ENCODE assay signal across 8 cellular contexts in the genomic region with DNA sequence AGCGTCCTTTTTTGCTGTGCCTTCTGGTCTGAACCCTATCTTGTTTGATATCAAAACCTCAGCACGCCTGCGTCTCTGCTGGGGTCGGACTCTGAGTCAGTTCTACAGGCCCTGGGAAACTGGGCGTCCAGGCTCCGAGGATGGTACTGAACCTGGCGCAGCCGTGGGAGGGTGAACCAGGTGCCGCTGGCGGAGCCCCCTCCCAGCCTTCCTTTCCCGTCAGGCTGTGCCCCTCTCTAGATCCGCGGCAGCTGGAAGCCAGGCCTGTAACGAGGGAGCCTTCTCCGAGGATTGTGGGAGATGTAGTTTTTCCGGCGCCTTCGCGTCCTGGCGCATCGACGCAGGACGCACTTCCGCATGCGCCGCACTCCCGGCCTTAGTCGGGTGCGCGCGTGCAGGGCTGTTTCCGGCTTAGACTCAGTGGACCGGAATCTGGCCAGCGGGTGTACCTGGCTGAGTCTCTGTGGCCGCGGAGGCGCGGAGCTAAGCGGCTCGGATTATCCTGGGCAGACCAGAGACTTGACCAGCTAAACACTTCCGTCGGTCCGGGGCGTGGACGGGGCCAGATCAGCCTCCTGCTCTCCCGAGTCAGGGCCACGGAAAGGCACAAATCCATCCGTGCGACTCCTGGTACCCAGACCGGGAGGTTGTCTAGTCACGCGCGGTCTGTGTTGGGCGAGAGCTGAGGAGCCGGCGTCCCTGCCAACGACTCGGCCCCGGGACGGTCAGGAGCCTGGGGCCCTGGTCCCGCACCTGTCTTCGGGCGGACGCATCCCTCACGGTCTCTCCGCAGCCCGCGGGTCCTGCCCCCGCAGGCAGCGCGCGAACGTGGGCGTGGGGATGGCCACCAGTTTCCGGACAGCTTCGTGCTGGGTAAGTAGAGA. TPM values are rescaled to one million over a fixed set of nuclear protein-coding genes. Genes with fewer than 3 reads are reported as not detected.
DNase-seq lines count a peak whose midpoint lies in the region; ATAC-seq and TF ChIP-seq lines count a peak whose summit lies in the region.

A gene with protein sequence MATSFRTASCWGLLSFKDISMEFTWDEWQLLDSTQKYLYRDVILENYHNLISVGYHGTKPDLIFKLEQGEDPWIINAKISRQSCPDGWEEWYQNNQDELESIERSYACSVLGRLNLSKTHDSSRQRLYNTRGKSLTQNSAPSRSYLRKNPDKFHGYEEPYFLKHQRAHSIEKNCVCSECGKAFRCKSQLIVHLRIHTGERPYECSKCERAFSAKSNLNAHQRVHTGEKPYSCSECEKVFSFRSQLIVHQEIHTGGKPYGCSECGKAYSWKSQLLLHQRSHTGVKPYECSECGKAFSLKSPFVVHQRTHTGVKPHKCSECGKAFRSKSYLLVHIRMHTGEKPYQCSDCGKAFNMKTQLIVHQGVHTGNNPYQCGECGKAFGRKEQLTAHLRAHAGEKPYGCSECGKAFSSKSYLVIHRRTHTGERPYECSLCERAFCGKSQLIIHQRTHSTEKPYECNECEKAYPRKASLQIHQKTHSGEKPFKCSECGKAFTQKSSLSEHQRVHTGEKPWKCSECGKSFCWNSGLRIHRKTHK (plus strand): TSS at position 367 of the 884 bp plus-strand sequence. CDS start 474 bp downstream, at position 841.

- ATAC-seq in HG02610 (IDR thresholded peaks at IDR 0.05; ENCODE audit: unreplicated experiment) (peak; percentile 95), omental fat pad (ENCODE audit: low FRiP score) (peak; percentile 97)
- peak; percentile 98 to 99 for ATAC-seq in activated naive CD4-positive, alpha-beta T cell treated with anti-CD3 and anti-CD28 coated beads, Interleukin-2, amount 50 U/mL, for 72 hours

- H3K27me3 ChIP-seq in testis, result no peaks in the 10 kb centered on the region

- no peaks in the 10 kb centered on the region for H3K36me3 ChIP-seq in testis (ENCODE audit: low read depth, missing control alignments)

- peak within 1 kb of the TSS; percentile 94 for H3K27ac Mint-ChIP-seq in activated naive CD4-positive, alpha-beta T cell treated with anti-CD3 and anti-CD28 coated beads, Interleukin-2, amount 50 U/mL, for 72 hours

- peaks cover 24 to 32% of the 10 kb centered on the region in 2 donors for H3K9me3 Mint-ChIP-seq in activated naive CD4-positive, alpha-beta T cell treated with anti-CD3 and anti-CD28 coated beads, Interleukin-2, amount 50 U/mL, for 72 hours

- TF ChIP-seq CTCF in omental fat pad (IDR thresholded peaks at IDR 0.05) (no peak), testis (IDR thresholded peaks at IDR 0.05) (no peak)

- peaks cover 9% of the 10 kb centered on the region for H3K4me1 ChIP-seq in testis

- intact Hi-C loops in testis (cut with DNase I; ENCODE audit: low total_unique reads), result no loop called here

- TF ChIP-seq POLR2A in testis (IDR thresholded peaks at IDR 0.05), result peak; percentile 23

- peaks cover 50 to 66% of the 10 kb centered on the region in 2 donors for H3K36me3 Mint-ChIP-seq in activated naive CD4-positive, alpha-beta T cell treated with anti-CD3 and anti-CD28 coated beads, Interleukin-2, amount 50 U/mL, for 72 hours

- 0% methylated on average over 26 to 61 of the region's 76 CpGs for WGBS in testis, 2 donors

- DNase-seq in NCI-H1092 treated with DMSO at 0.1 percent for 48 hours (lab: John Stamatoyannopoulos, UW), result peak; percentile 95
- peak; percentile 19 for DNase-seq in SKM-1 (lab: John Stamatoyannopoulos, UW; ENCODE audit: unreplicated experiment)
- peak; percentile 80 to 90 for DNase-seq in activated naive CD4-positive, alpha-beta T cell treated with anti-CD3 and anti-CD28 coated beads, Interleukin-2, amount 50 U/mL, for 72 hours (ENCODE audit: low spot score in 2 of 2)
- peak; percentile 89 for DNase-seq in glomerular visceral epithelial cell (ENCODE audit: extremely low spot score)
- DNase-seq in omental fat pad (ENCODE audit: low spot score), result peak; percentile 75
- peak; percentile 97 for DNase-seq in testis

- H3K27ac ChIP-seq in testis, result peak within 1 kb of the TSS; percentile 66 to 91

- H3K4me3 ChIP-seq in GM08714 (ENCODE audit: low read length) (peak within 1 kb of the TSS; percentile 85), testis (peak within 1 kb of the TSS; percentile 63 to 86)

- no peaks in the 10 kb centered on the region for H3K9me3 ChIP-seq in testis

RNA-seq across cellular contexts. Expression of the gene that starts here (rescaled TPM):
- total RNA-seq in activated naive CD4-positive, alpha-beta T cell treated with anti-CD3 and anti-CD28 coated beads, Interleukin-2, amount 50 U/mL, for 72 hours, result 10 to 100 TPM; 13.0 to 22.3 TPM
- total RNA-seq in omental fat pad, result 10 to 100 TPM in 3 of 4 donors, 1 to 10 TPM in 1; 8.4 to 25.5 (median 13.1) TPM
- 10 to 100 TPM; 24.2 to 26.9 TPM for total RNA-seq in testis
- 6.0 TPM for polyA plus RNA-seq in testis (ENCODE audit: insufficient read depth, low read depth, low replicate concordance)

Comparison
In these comparisons a context has a peak if more than half of its experiments do, and no peak if none do; other contexts are left out.
1. Peak in every context shown above with its lines: DNase-seq, ATAC-seq, H3K4me3 ChIP-seq and H3K27ac ChIP-seq.
2. DNase-seq: peak in every context shown above with its lines; median percentile 97 in testis; 95 in NCI-H1092 treated with DMSO at 0.1 percent for 48 hours; 89 in glomerular visceral epithelial cell; 85 in activated naive CD4-positive, alpha-beta T cell treated with anti-CD3 and anti-CD28 coated beads, Interleukin-2, amount 50 U/mL, for 72 hours; 75 in omental fat pad; 19 in SKM-1.